Comparison of ENCODE assay signal across 8 cellular contexts in genomic region chr16:30075503-30076275, GRCh38. TPM values are rescaled to one million over a fixed set of nuclear protein-coding genes. Genes with fewer than 3 reads are reported as not detected.
DNase-seq lines count a peak whose midpoint lies in the region; ATAC-seq and TF ChIP-seq lines count a peak whose summit lies in the region.

PPP4C (plus strand) TSS chr16:30075994; CDS start chr16:30076378, 384 bp downstream.

- CTCF ChIA-PET in activated CD4-positive, alpha-beta memory T cell treated with anti-CD3 and anti-CD28 coated beads for 36 hours (lab: Charles Lee): interaction anchor here (1.1 to 9.4 kb wide), 6 partner anchors 10 to 540 kb away, joined by 3 to 76 read pairs (median 6); partner anchors contain the start of genes ALDOA and TBX6

- DNase-seq in ACHN: peak; percentile 96
- peak; percentile 62 for DNase-seq in NCI-H82 treated with DMSO at 0.1 percent for 48 hours (lab: John Stamatoyannopoulos, UW; ENCODE audit: unreplicated experiment)
- DNase-seq in activated CD4-positive, alpha-beta memory T cell treated with anti-CD3 and anti-CD28 coated beads for 36 hours: peak; percentile 95
- DNase-seq in dorsolateral prefrontal cortex: peak; percentile 81 to 94 (median 90)
- peak; percentile 86 to 98 for DNase-seq in lower leg skin (ENCODE audit: low spot score in 2 of 2)
- DNase-seq in stimulated activated CD4-positive, alpha-beta T cell treated with anti-CD3 and anti-CD28 coated beads, Interleukin-4, amount 100 ng/mL, for 4 hours: peak; percentile 84 to 90

- H3K27me3 ChIP-seq in dorsolateral prefrontal cortex: no peaks in the 10 kb centered on the region

- TF ChIP-seq POLR2A in lower leg skin (IDR thresholded peaks at IDR 0.05): peak in 1 of 2 donors; percentile 30

- ATAC-seq in GM19025 (IDR thresholded peaks at IDR 0.05; ENCODE audit: low read depth, unreplicated experiment) (peak; percentile 78), HG03469 (IDR thresholded peaks at IDR 0.05; ENCODE audit: unreplicated experiment) (peak; percentile 58)

- peak within 1 kb of the TSS; percentile 93 for H3K27ac Mint-ChIP-seq in activated CD4-positive, alpha-beta memory T cell treated with anti-CD3 and anti-CD28 coated beads for 36 hours

- WGBS in lower leg skin, 2 donors: 2% methylated on average over 48 to 66 of the region's 67 CpGs

- no peaks in the 10 kb centered on the region for H3K27me3 Mint-ChIP-seq in activated CD4-positive, alpha-beta memory T cell treated with anti-CD3 and anti-CD28 coated beads for 36 hours

- H3K4me3 ChIP-seq in dorsolateral prefrontal cortex: peak within 1 kb of the TSS; percentile 71 to 100 (median 96)
- H3K4me3 ChIP-seq in lower leg skin (ENCODE audit: low read depth, poor library complexity, severe bottlenecking): peak within 1 kb of the TSS; percentile 90

- H3K4me3 Mint-ChIP-seq in activated CD4-positive, alpha-beta memory T cell treated with anti-CD3 and anti-CD28 coated beads for 36 hours: peak within 1 kb of the TSS; percentile 91

- TF ChIP-seq CTCF in dorsolateral prefrontal cortex (IDR thresholded peaks at IDR 0.05 in 54 of 56, conservative IDR thresholded peaks at IDR 0.05 in 2 of 56; ENCODE audit: low read depth in 1 of 56, partially characterized antibody in 56 of 56): peak in 50 of 56 donors; percentile 11 to 64 (median 40)
- TF ChIP-seq CTCF in lower leg skin (IDR thresholded peaks at IDR 0.05): no peak

- in situ Hi-C loops in ACHN (cut with HindIII; ENCODE audit: low pct_ligation_motif_present, low pct_unique_long_range_greater_than_20kb, low sequenced_read_pairs): no loop called here

- H3K27ac ChIP-seq in dorsolateral prefrontal cortex: peak within 1 kb of the TSS; percentile 58 to 97 (median 89)

- H3K4me1 Mint-ChIP-seq in activated CD4-positive, alpha-beta memory T cell treated with anti-CD3 and anti-CD28 coated beads for 36 hours (ENCODE audit: low read depth): peaks cover 39% of the 10 kb centered on the region

- H3K36me3 Mint-ChIP-seq in activated CD4-positive, alpha-beta memory T cell treated with anti-CD3 and anti-CD28 coated beads for 36 hours: peaks cover 45% of the 10 kb centered on the region

- POLR2A ChIA-PET in activated CD4-positive, alpha-beta memory T cell treated with anti-CD3 and anti-CD28 coated beads for 36 hours (lab: Charles Lee): interaction anchor here (1.1 to 4.1 kb wide), 3 partner anchors 10 to 16 kb away, joined by 3 to 42 read pairs (median 22); partner anchors contain the start of genes ALDOA and TBX6

- H3K9me3 Mint-ChIP-seq in activated CD4-positive, alpha-beta memory T cell treated with anti-CD3 and anti-CD28 coated beads for 36 hours: no peaks in the 10 kb centered on the region

- intact Hi-C loops in activated CD4-positive, alpha-beta memory T cell treated with anti-CD3 and anti-CD28 coated beads for 36 hours (cut with micrococcal nuclease): loop anchor here (1.0 to 5.0 kb wide), 3 partner anchors 10 to 47 kb away; partner anchors contain the start of genes ALDOA, MAPK3 and TBX6
- intact Hi-C loops in dorsolateral prefrontal cortex (cut with DNase I) (no loop called here), lower leg skin (cut with DNase I; ENCODE audit: low total_unique reads) (no loop called here)

RNA-seq across cellular contexts. Expression of gene PPP4C, which starts in this region (rescaled TPM):
- 100 to 1,000 TPM; 121 to 133 TPM for total RNA-seq in activated CD4-positive, alpha-beta memory T cell treated with anti-CD3 and anti-CD28 coated beads for 36 hours
- total RNA-seq in dorsolateral prefrontal cortex: 10 to 100 TPM; 23.6 to 41.9 (median 31.5) TPM
- total RNA-seq in lower leg skin: 10 to 100 TPM; 53.3 to 75.4 (median 67.4) TPM

Comparison
In these comparisons a context has a peak if more than half of its experiments do, and no peak if none do; other contexts are left out.
1. Peak in every context shown above with its lines: DNase-seq, ATAC-seq, H3K4me3 ChIP-seq and H3K27ac ChIP-seq.
2. CTCF ChIP-seq: peak in dorsolateral prefrontal cortex (50 of 56); none in lower leg skin (0 of 3).